Comparison of ENCODE assay signal across 10 cellular contexts in genomic region chr14:68924392-68925158, GRCh38. TPM values are rescaled to one million over a fixed set of nuclear protein-coding genes. Genes with fewer than 3 reads are reported as not detected.
DNase-seq lines count a peak whose midpoint lies in the region; ATAC-seq and TF ChIP-seq lines count a peak whose summit lies in the region.
"Had no signal": no experiment of that assay in that cellular context is flagged by ENCODE, and none has a peak within 500 bp of the region (broad histone marks: within the 10 kb centered on the region; RNA-seq: fewer than 3 reads in every experiment).

No MANE protein-coding gene starts in this region.

- intact Hi-C loops in activated naive CD4-positive, alpha-beta T cell treated with anti-CD3 and anti-CD28 coated beads for 36 hours (cut with micrococcal nuclease): no loop called here
- intact Hi-C loops in lower lobe of right lung (cut with DNase I) (no loop called here), uterus (cut with DNase I; ENCODE audit: low total_unique reads) (no loop called here)

- TF ChIP-seq CTCF in lower lobe of right lung (IDR thresholded peaks at IDR 0.05): no peak
- TF ChIP-seq CTCF in uterus (IDR thresholded peaks at IDR 0.05): no peak

- CTCF ChIA-PET in activated naive CD4-positive, alpha-beta T cell treated with anti-CD3 and anti-CD28 coated beads for 36 hours (lab: Charles Lee): interaction anchor here (0.9 to 2.4 kb wide), 8 partner anchors 9 to 166 kb away, joined by 3 to 11 read pairs (median 4); no protein-coding TSS in a partner anchor

- peaks cover 30% of the 10 kb centered on the region for H3K36me3 Mint-ChIP-seq in activated naive CD4-positive, alpha-beta T cell treated with anti-CD3 and anti-CD28 coated beads for 36 hours (ENCODE audit: low read depth)

- H3K27ac ChIP-seq in lower lobe of right lung (peak overlapping the region; percentile 1), uterus (peak overlapping the region; percentile 26 to 42)

- no peak overlapping the region for H3K4me3 Mint-ChIP-seq in activated naive CD4-positive, alpha-beta T cell treated with anti-CD3 and anti-CD28 coated beads for 36 hours

- H3K27ac Mint-ChIP-seq in activated naive CD4-positive, alpha-beta T cell treated with anti-CD3 and anti-CD28 coated beads for 36 hours: peak overlapping the region; percentile 82

- H3K4me3 ChIP-seq in lower lobe of right lung: no peak overlapping the region
- H3K4me3 ChIP-seq in uterus: no peak overlapping the region

- no peaks in the 10 kb centered on the region for H3K27me3 ChIP-seq in lower lobe of right lung (ENCODE audit: low read depth)
- no peaks in the 10 kb centered on the region for H3K27me3 ChIP-seq in uterus

- peak; percentile 42 to 50 for ATAC-seq in lower lobe of right lung
- no peak for ATAC-seq in GM19463 (IDR thresholded peaks at IDR 0.05; ENCODE audit: unreplicated experiment)
- ATAC-seq in GM21825 (IDR thresholded peaks at IDR 0.05; ENCODE audit: unreplicated experiment): no peak

- H3K36me3 ChIP-seq in lower lobe of right lung (peaks cover 25% of the 10 kb centered on the region), uterus (no peaks in the 10 kb centered on the region)

- peaks cover 52% of the 10 kb centered on the region for H3K4me1 Mint-ChIP-seq in activated naive CD4-positive, alpha-beta T cell treated with anti-CD3 and anti-CD28 coated beads for 36 hours (ENCODE audit: low read depth)

- no peak for TF ChIP-seq POLR2A in uterus (IDR thresholded peaks at IDR 0.05)

- no peaks in the 10 kb centered on the region for H3K27me3 Mint-ChIP-seq in activated naive CD4-positive, alpha-beta T cell treated with anti-CD3 and anti-CD28 coated beads for 36 hours (ENCODE audit: low read depth)

- peak; percentile 48 for DNase-seq in activated naive CD4-positive, alpha-beta T cell treated with anti-CD3 and anti-CD28 coated beads for 36 hours
- DNase-seq in activated naive CD4-positive, alpha-beta T cell treated with Interleukin-2 at 50 U/mL for 16 hours: no peak
- DNase-seq in dermis microvascular lymphatic vessel endothelial cell (ENCODE audit: low read depth in 2 of 2) (peak; percentile 12 to 77), lower lobe of right lung (peak; percentile 48), uterus (no peak)
- DNase-seq in stimulated activated CD4-positive, alpha-beta T cell treated with anti-CD3 and anti-CD28 coated beads, Interleukin-2, amount 100 ng/mL, for 24 hours: no peak
- DNase-seq: activated CD8-positive, alpha-beta memory T cell treated with anti-CD3 and anti-CD28 coated beads for 24 hours; NCI-H1930 had no signal

- H3K9me3 ChIP-seq in lower lobe of right lung: no peaks in the 10 kb centered on the region
- no peaks in the 10 kb centered on the region for H3K9me3 ChIP-seq in uterus

- peaks cover 19% of the 10 kb centered on the region for H3K9me3 Mint-ChIP-seq in activated naive CD4-positive, alpha-beta T cell treated with anti-CD3 and anti-CD28 coated beads for 36 hours

- H3K4me1 ChIP-seq in lower lobe of right lung (peaks cover 24% of the 10 kb centered on the region), uterus (peaks cover 7 to 27% of the 10 kb centered on the region in 2 donors)

RNA-seq across cellular contexts. Expression of gene ACTN1, which starts 54.5 kb away (rescaled TPM):
- total RNA-seq in activated naive CD4-positive, alpha-beta T cell treated with anti-CD3 and anti-CD28 coated beads for 36 hours: 10 to 100 TPM; 79.7 to 80.6 TPM
- total RNA-seq in dermis microvascular lymphatic vessel endothelial cell: 152 and 367 TPM in 2 replicates
- total RNA-seq in lower lobe of right lung: 124 TPM
- total RNA-seq in uterus: 100 to 1,000 TPM; 147 to 538 (median 343) TPM

Comparison
In these comparisons a context has a peak if more than half of its experiments do, and no peak if none do; other contexts are left out.
1. DNase-seq: peak in activated naive CD4-positive, alpha-beta T cell treated with anti-CD3 and anti-CD28 coated beads for 36 hours (single experiment), dermis microvascular lymphatic vessel endothelial cell (2 of 2) and lower lobe of right lung (single experiment); none in activated naive CD4-positive, alpha-beta T cell treated with Interleukin-2 at 50 U/mL for 16 hours (single experiment), uterus (0 of 2) and stimulated activated CD4-positive, alpha-beta T cell treated with anti-CD3 and anti-CD28 coated beads, Interleukin-2, amount 100 ng/mL, for 24 hours (0 of 2).
2. ATAC-seq: peak in lower lobe of right lung (2 of 2); none in GM19463 (single experiment) and GM21825 (single experiment).